ENCODE assay signal across 34 cellular contexts in the genomic region with DNA sequence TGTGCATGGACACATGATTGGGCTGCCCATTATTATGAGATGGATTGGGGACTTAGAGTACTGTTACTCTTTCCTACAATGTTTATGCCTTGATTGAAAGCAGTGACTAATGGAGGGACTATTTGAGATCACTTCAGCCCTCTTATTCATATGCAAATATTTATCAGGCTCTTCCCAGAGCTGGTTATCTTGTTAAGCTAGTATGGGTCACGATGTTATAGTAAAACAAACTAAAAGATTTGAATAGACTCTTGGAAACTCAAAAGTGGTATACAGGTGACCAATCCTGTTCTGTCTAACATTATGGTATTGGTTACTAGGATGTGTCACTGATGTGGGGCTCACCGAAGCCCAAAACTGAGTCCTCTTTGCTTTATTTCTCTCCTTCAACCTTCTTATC.
"Had no signal": no experiment of that assay in that cellular context is flagged by ENCODE, and none has a peak within 500 bp of the region (broad histone marks: within the 10 kb centered on the region; RNA-seq: fewer than 3 reads in every experiment).

No MANE protein-coding gene starts in this region.

- H3K36me3 ChIP-seq: MG63, WERI-Rb-1 had no signal

- FAIRE-seq: RCC 7860 had no signal

- H3K27me3 ChIP-seq: MG63 had no signal

- H3K4me2 ChIP-seq: PC-9 had no signal

- DNase-seq: activated CD4-positive, alpha-beta memory T cell treated with anti-CD3 and anti-CD28 coated beads, Interleukin-2, amount 10 ng/mL, durations not matched to agents 7 days and 5 days; activated CD4-positive, alpha-beta T cell treated with anti-CD3 and anti-CD28 coated beads for 1 hour; activated CD4-positive, alpha-beta T cell treated with anti-CD3 and anti-CD28 coated beads for 48 hours; activated CD4-positive, CD25-positive, alpha-beta regulatory T cell; activated CD8-positive, alpha-beta memory T cell treated with anti-CD3 and anti-CD28 coated beads for 24 hours; activated CD8-positive, alpha-beta memory T cell treated with anti-CD3 and anti-CD28 coated beads, Interleukin-2, amount 10 ng/mL, durations not matched to agents 7 days and 5 days; activated CD8-positive, alpha-beta memory T cell treated with anti-CD3 and anti-CD28 coated beads, Interleukin-2, amount 50 U/mL, for 48 hours; activated effector memory CD4-positive, alpha-beta T cell treated with anti-CD3 and anti-CD28 coated beads, Interleukin-2, amount 50 U/mL, for 16 hours; activated naive CD4-positive, alpha-beta T cell; activated naive CD4-positive, alpha-beta T cell treated with anti-CD3 and anti-CD28 coated beads, Interleukin-2, amount 50 U/mL, for 16 hours; activated naive CD8-positive, alpha-beta T cell treated with anti-CD3 and anti-CD28 coated beads for 36 hours; activated T-cell treated with anti-CD3 and anti-CD28 coated beads, Interleukin-2, amount 50 U/mL, for 48 hours; amniotic stem cell; aorta; Kasumi-1; MG63; NCI-H1048; NCI-H1105 treated with DMSO at 0.1 percent for 48 hours; NCI-H146; NCI-H187; NCI-H2029 treated with DMSO at 0.1 percent for 48 hours; NCI-H2107; NCI-H2171; NCI-H510A; NCI-H526; NCI-H748 treated with DMSO at 0.1 percent for 48 hours; NK-92 treated with Interleukin-12 subunit alpha and Interleukin-12 subunit beta, amount 100 ng/mL, for 24 hours; PC-9; SIG-M5; T-cell; T-helper 17 cell; WERI-Rb-1 had no signal

- H3K4me3 ChIP-seq: MG63, PC-9 had no signal

- H3K27ac ChIP-seq: PC-9, RWPE1, WERI-Rb-1 had no signal
